ENCODE assay signal across 25 cellular contexts in the genomic region with DNA sequence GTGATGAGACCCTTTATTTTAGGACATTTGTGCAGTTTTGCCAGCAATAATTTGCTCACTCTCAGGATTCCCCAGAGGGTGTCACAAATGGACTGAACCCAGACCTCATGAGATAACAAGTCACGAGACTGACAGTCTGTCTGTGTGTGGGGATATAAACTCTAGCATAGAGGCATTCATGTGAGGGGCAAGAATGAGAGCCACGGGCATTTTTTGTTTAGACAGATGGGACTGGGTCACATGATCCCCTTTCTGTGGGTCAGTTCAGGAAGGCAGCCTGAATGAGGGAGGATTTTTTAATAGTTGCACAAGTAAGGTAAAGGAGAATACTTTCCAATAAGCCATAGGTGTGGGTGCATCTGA.
DNase-seq lines count a peak whose midpoint lies in the region; ATAC-seq and TF ChIP-seq lines count a peak whose summit lies in the region.
"Had no signal": no experiment of that assay in that cellular context is flagged by ENCODE, and none has a peak within 500 bp of the region (broad histone marks: within the 10 kb centered on the region; RNA-seq: fewer than 3 reads in every experiment).

No MANE protein-coding gene starts in this region.

- intact Hi-C loops in activated T-helper 1 cell treated with anti-CD3 and anti-CD28 coated beads, Interleukin-12 subunit alpha, Interleukin-12 subunit beta, Interleukin-2, Interleukin-4 antibody, amounts not matched to agents 30 ng/mL and 10 ng/mL and 1 ng/mL, durations not matched to agents 14 hours and 24 hours and 36 hours (cut with micrococcal nuclease) = no loop called here
- intact Hi-C loops in thyroid gland (cut with DNase I) = no loop called here

- H3K27ac Mint-ChIP-seq in activated T-helper 1 cell treated with anti-CD3 and anti-CD28 coated beads, Interleukin-12 subunit alpha, Interleukin-12 subunit beta, Interleukin-2, Interleukin-4 antibody, amounts not matched to agents 30 ng/mL and 10 ng/mL and 1 ng/mL, durations not matched to agents 14 hours and 24 hours and 36 hours = peak overlapping the region; percentile 20
- H3K27ac Mint-ChIP-seq: activated B cell treated with CpG ODN at 0.5 μM for 24 hours; activated naive CD8-positive, alpha-beta T cell treated with anti-CD3 and anti-CD28 coated beads, Interleukin-2, amount 10 ng/mL, durations not matched to agents 7 days and 5 days; effector memory CD8-positive, alpha-beta T cell; naive thymus-derived CD4-positive, alpha-beta T cell; stimulated activated memory B cell treated with anti-CD40 and anti-IgM and Interleukin-4, amounts not matched to agents 10 μg/mL and 1 μg/mL and 100 μg/mL, for 72 hours had no signal

- CTCF ChIA-PET in SK-N-SH (lab: Yijun Ruan, JAX) = interaction anchor here (1.4 kb wide), 1 partner anchor 188 kb away, joined by 4 read pairs; no protein-coding TSS in a partner anchor

- no peaks in the 10 kb centered on the region for H3K4me1 Mint-ChIP-seq in activated T-helper 1 cell treated with anti-CD3 and anti-CD28 coated beads, Interleukin-12 subunit alpha, Interleukin-12 subunit beta, Interleukin-2, Interleukin-4 antibody, amounts not matched to agents 30 ng/mL and 10 ng/mL and 1 ng/mL, durations not matched to agents 14 hours and 24 hours and 36 hours (ENCODE audit: low read depth)
- H3K4me1 Mint-ChIP-seq: activated B cell treated with CpG ODN at 0.5 μM for 24 hours; activated naive CD8-positive, alpha-beta T cell treated with anti-CD3 and anti-CD28 coated beads, Interleukin-2, amount 10 ng/mL, durations not matched to agents 7 days and 5 days; naive thymus-derived CD4-positive, alpha-beta T cell; stimulated activated memory B cell treated with anti-CD40 and anti-IgM and Interleukin-4, amounts not matched to agents 10 μg/mL and 1 μg/mL and 100 μg/mL, for 72 hours had no signal

- 64% methylated on average over 2 of the region's 2 CpGs for WGBS in SK-N-SH (ENCODE audit: low lambda C conversion rate)
- WGBS in thyroid gland, 2 donors = 40 to 52% methylated on average over 2 of the region's 2 CpGs

- DNase-seq in SK-N-SH (peak; percentile 64), foreskin melanocyte (peak; percentile 84), thyroid gland (no peak), SW 1271 (lab: John Stamatoyannopoulos, UW) (no peak), NCI-H774 (lab: John Stamatoyannopoulos, UW) (no peak)
- no peak for DNase-seq in activated T-helper 1 cell treated with anti-CD3 and anti-CD28 coated beads, Interleukin-12 subunit alpha, Interleukin-12 subunit beta, Interleukin-2, Interleukin-4 antibody, amounts not matched to agents 30 ng/mL and 10 ng/mL and 1 ng/mL, durations not matched to agents 14 hours and 24 hours and 36 hours (ENCODE audit: low spot score)
- DNase-seq: activated B cell treated with CpG ODN at 0.5 μM for 24 hours; activated CD4-positive, alpha-beta T cell treated with anti-CD3 and anti-CD28 coated beads, Interleukin-2, amount 50 U/mL, for 48 hours; activated CD8-positive, alpha-beta memory T cell treated with anti-CD3 and anti-CD28 coated beads, Interleukin-2, amount 50 U/mL, for 48 hours; activated effector memory CD4-positive, alpha-beta T cell treated with Interleukin-2 at 50 U/mL for 16 hours; activated naive CD8-positive, alpha-beta T cell treated with anti-CD3 and anti-CD28 coated beads, Interleukin-2, amount 10 ng/mL, durations not matched to agents 7 days and 5 days; colonic mucosa; effector memory CD8-positive, alpha-beta T cell; gastrocnemius medialis; left lung; MV-4-11; naive thymus-derived CD4-positive, alpha-beta T cell; NCI-H1694; stimulated activated CD4-positive, alpha-beta T cell treated with anti-CD3 and anti-CD28 coated beads, Interleukin-2, amount 100 ng/mL, for 48 hours; T1000 had no signal

- H3K4me3 ChIP-seq in SK-N-SH (ENCODE audit: low read depth in 2 of 2, low read length in 1 of 2) (no peak overlapping the region), thyroid gland (replicated peaks in 1 of 3) (no peak overlapping the region)
- H3K4me3 ChIP-seq: colonic mucosa, esophagus muscularis mucosa, gastrocnemius medialis, left lung, spleen had no signal

- H3K4me3 Mint-ChIP-seq in activated T-helper 1 cell treated with anti-CD3 and anti-CD28 coated beads, Interleukin-12 subunit alpha, Interleukin-12 subunit beta, Interleukin-2, Interleukin-4 antibody, amounts not matched to agents 30 ng/mL and 10 ng/mL and 1 ng/mL, durations not matched to agents 14 hours and 24 hours and 36 hours = no peak overlapping the region
- H3K4me3 Mint-ChIP-seq: activated B cell treated with CpG ODN at 0.5 μM for 24 hours; activated naive CD8-positive, alpha-beta T cell treated with anti-CD3 and anti-CD28 coated beads, Interleukin-2, amount 10 ng/mL, durations not matched to agents 7 days and 5 days; effector memory CD8-positive, alpha-beta T cell; naive thymus-derived CD4-positive, alpha-beta T cell; stimulated activated memory B cell treated with anti-CD40 and anti-IgM and Interleukin-4, amounts not matched to agents 10 μg/mL and 1 μg/mL and 100 μg/mL, for 72 hours had no signal

- POLR2A ChIA-PET in SK-N-SH (lab: Yijun Ruan, JAX) = no interaction called here

- no peak overlapping the region for H2AFZ ChIP-seq in SK-N-SH (ENCODE audit: low read depth)

- no peaks in the 10 kb centered on the region for H3K9me3 Mint-ChIP-seq in activated T-helper 1 cell treated with anti-CD3 and anti-CD28 coated beads, Interleukin-12 subunit alpha, Interleukin-12 subunit beta, Interleukin-2, Interleukin-4 antibody, amounts not matched to agents 30 ng/mL and 10 ng/mL and 1 ng/mL, durations not matched to agents 14 hours and 24 hours and 36 hours
- H3K9me3 Mint-ChIP-seq: activated B cell treated with CpG ODN at 0.5 μM for 24 hours; activated naive CD8-positive, alpha-beta T cell treated with anti-CD3 and anti-CD28 coated beads, Interleukin-2, amount 10 ng/mL, durations not matched to agents 7 days and 5 days; effector memory CD8-positive, alpha-beta T cell; stimulated activated memory B cell treated with anti-CD40 and anti-IgM and Interleukin-4, amounts not matched to agents 10 μg/mL and 1 μg/mL and 100 μg/mL, for 72 hours had no signal

- H3K4me1 ChIP-seq in SK-N-SH (ENCODE audit: control insufficient read depth in 1 of 2, insufficient read depth in 2 of 2, low read depth in 1 of 2, low read length in 1 of 2) (peaks cover 44% of the 10 kb centered on the region in 2 experiments), thyroid gland (peaks cover 35 to 86% of the 10 kb centered on the region in 2 donors)
- H3K4me1 ChIP-seq: colonic mucosa, spleen had no signal

- peak; percentile 20; the same call in 1 of the 2 replicates for TF ChIP-seq RAD21 in SK-N-SH (IDR thresholded peaks at IDR 0.05; ENCODE audit: low read length)

- H3K9me2 ChIP-seq in SK-N-SH = no peaks in the 10 kb centered on the region

- H3K36me3 Mint-ChIP-seq in activated T-helper 1 cell treated with anti-CD3 and anti-CD28 coated beads, Interleukin-12 subunit alpha, Interleukin-12 subunit beta, Interleukin-2, Interleukin-4 antibody, amounts not matched to agents 30 ng/mL and 10 ng/mL and 1 ng/mL, durations not matched to agents 14 hours and 24 hours and 36 hours (ENCODE audit: low read depth) = no peaks in the 10 kb centered on the region
- H3K36me3 Mint-ChIP-seq: activated naive CD8-positive, alpha-beta T cell treated with anti-CD3 and anti-CD28 coated beads, Interleukin-2, amount 10 ng/mL, durations not matched to agents 7 days and 5 days; naive thymus-derived CD4-positive, alpha-beta T cell; stimulated activated memory B cell treated with anti-CD40 and anti-IgM and Interleukin-4, amounts not matched to agents 10 μg/mL and 1 μg/mL and 100 μg/mL, for 72 hours had no signal

- ATAC-seq in SK-N-SH treated with all-trans-retinoic acid at 6 μM for 48 hours (no peak), HG03025 (IDR thresholded peaks at IDR 0.05; ENCODE audit: low FRiP score, unreplicated experiment) (no peak)
- ATAC-seq: effector memory CD8-positive, alpha-beta T cell; gastrocnemius medialis; left lung; naive thymus-derived CD4-positive, alpha-beta T cell; stimulated activated memory B cell treated with anti-CD40 and anti-IgM and Interleukin-4, amounts not matched to agents 10 μg/mL and 1 μg/mL and 100 μg/mL, for 72 hours had no signal

- TF ChIP-seq CTCF in SK-N-SH (IDR thresholded peaks at IDR 0.05) (no peak), thyroid gland (IDR thresholded peaks at IDR 0.05) (no peak)

- H3K27me3 Mint-ChIP-seq in activated T-helper 1 cell treated with anti-CD3 and anti-CD28 coated beads, Interleukin-12 subunit alpha, Interleukin-12 subunit beta, Interleukin-2, Interleukin-4 antibody, amounts not matched to agents 30 ng/mL and 10 ng/mL and 1 ng/mL, durations not matched to agents 14 hours and 24 hours and 36 hours (ENCODE audit: insufficient read depth) = no peaks in the 10 kb centered on the region
- H3K27me3 Mint-ChIP-seq: activated B cell treated with CpG ODN at 0.5 μM for 24 hours; effector memory CD8-positive, alpha-beta T cell; stimulated activated memory B cell treated with anti-CD40 and anti-IgM and Interleukin-4, amounts not matched to agents 10 μg/mL and 1 μg/mL and 100 μg/mL, for 72 hours had no signal

- H3F3A ChIP-seq in SK-N-SH (replicated peaks; ENCODE audit: insufficient read depth) = peaks cover 44% of the 10 kb centered on the region

- H3K27me3 ChIP-seq in SK-N-SH (ENCODE audit: insufficient read depth) (no peaks in the 10 kb centered on the region), thyroid gland (no peaks in the 10 kb centered on the region)
- H3K27me3 ChIP-seq: colonic mucosa, esophagus muscularis mucosa, gastrocnemius medialis, left lung, spleen had no signal

- peak overlapping the region; percentile 60 to 95 for H3K27ac ChIP-seq in SK-N-SH (ENCODE audit: low read depth in 2 of 2, low read length in 1 of 2)
- H3K27ac ChIP-seq in thyroid gland = peak overlapping the region; percentile 43 to 84 (median 78)
- H3K27ac ChIP-seq: colonic mucosa, esophagus muscularis mucosa, gastrocnemius medialis, left lung, spleen had no signal

- H3K9ac ChIP-seq in SK-N-SH = no peak overlapping the region

- H4K20me1 ChIP-seq in SK-N-SH (ENCODE audit: insufficient read depth) = peaks cover 29% of the 10 kb centered on the region

- H3K36me3 ChIP-seq in SK-N-SH (replicated peaks in 1 of 2; ENCODE audit: control insufficient read depth in 1 of 2, insufficient read depth in 2 of 2, low read length in 1 of 2) (peaks cover 4 to 9% of the 10 kb centered on the region in 2 experiments), thyroid gland (no peaks in the 10 kb centered on the region)
- H3K36me3 ChIP-seq: colonic mucosa, esophagus muscularis mucosa, gastrocnemius medialis, left lung, spleen had no signal

- H3K4me2 ChIP-seq in SK-N-SH = 0 out of 2 replicates have a peak overlapping the region, but pooled peaks have one; percentile 1

- TF ChIP-seq EP300 in SK-N-SH (IDR thresholded peaks at IDR 0.05; ENCODE audit: borderline replicate concordance in 1 of 2, low read depth in 1 of 2, low read length in 1 of 2) = 0 out of 4 replicates have a peak, but pooled peaks of 1 of the 2 experiments have one; percentile 40

- H3K79me2 ChIP-seq in SK-N-SH (ENCODE audit: insufficient read depth) = peaks cover 89% of the 10 kb centered on the region

- TF ChIP-seq POLR2A in thyroid gland (IDR thresholded peaks at IDR 0.05) = no peak

- no peaks in the 10 kb centered on the region for H3K9me3 ChIP-seq in SK-N-SH
- H3K9me3 ChIP-seq in thyroid gland = no peaks in the 10 kb centered on the region
- H3K9me3 ChIP-seq: colonic mucosa, esophagus muscularis mucosa, gastrocnemius medialis, left lung, spleen had no signal

TF ChIP-seq in SK-N-SH treated with all-trans-retinoic acid at 6 μM for 48 hours, 23 proteins besides CTCF, POLR2A, EP300 and RAD21 (continues in another document):
- no peak for TF ChIP-seq TOX (CRISPR knock-in tag; IDR thresholded peaks at IDR 0.05; ENCODE audit: borderline replicate concordance)

Comparison
In these comparisons a context has a peak if more than half of its experiments do, and no peak if none do; other contexts are left out.
1. DNase-seq: peak in SK-N-SH (single experiment) and foreskin melanocyte (single experiment); none in activated T-helper 1 cell treated with anti-CD3 and anti-CD28 coated beads, Interleukin-12 subunit alpha, Interleukin-12 subunit beta, Interleukin-2, Interleukin-4 antibody, amounts not matched to agents 30 ng/mL and 10 ng/mL and 1 ng/mL, durations not matched to agents 14 hours and 24 hours and 36 hours (single experiment), thyroid gland (0 of 2), SW 1271 (0 of 2) and NCI-H774 (single experiment).